ENCODE assay signal across 24 cellular contexts in genomic region chr21:15842565-15842880, GRCh38.
DNase-seq lines count a peak whose midpoint lies in the region; ATAC-seq, FAIRE-seq and TF ChIP-seq lines count a peak whose summit lies in the region.
"Had no signal": no experiment of that assay in that cellular context is flagged by ENCODE, and none has a peak within 500 bp of the region (broad histone marks: within the 10 kb centered on the region; RNA-seq: fewer than 3 reads in every experiment).

No MANE protein-coding gene starts in this region.

- intact Hi-C loops in endothelial cell of umbilical vein (cut with micrococcal nuclease) (loop anchor here (10.0 kb wide), 1 partner anchor 778 kb away; the partner anchor contains the start of gene NRIP1), body of pancreas (cut with DNase I) (no loop called here)

- no peak overlapping the region for H2BK12ac ChIP-seq in H9 (ENCODE audit: insufficient read length, low read depth, low read length)

- H2BK5ac ChIP-seq in H9 (ENCODE audit: insufficient read length, low read length) = no peak overlapping the region

- CTCF ChIA-PET in endothelial cell of umbilical vein (lab: Charles Lee) = interaction anchor here (0.6 to 1.2 kb wide), 2 partner anchors 22 to 1459 kb away, joined by 3 read pairs; partner anchors contain the start of gene HSPA13

- no peak overlapping the region for H2BK20ac ChIP-seq in H9 (ENCODE audit: low read depth, low read length, poor library complexity, severe bottlenecking)

- dilution Hi-C loops in endothelial cell of umbilical vein (cut with MboI; ENCODE audit: extremely low pct_ligation_motif_present, low sequenced_read_pairs) = no loop called here

- H2AFZ ChIP-seq in endothelial cell of umbilical vein (ENCODE audit: low read depth, low read length) (no peak overlapping the region), H9 (ENCODE audit: low read length) (no peak overlapping the region)

- H3K9me3 ChIP-seq in SK-N-MC (ENCODE audit: low read depth, low read length) = no peaks in the 10 kb centered on the region
- no peaks in the 10 kb centered on the region for H3K9me3 ChIP-seq in endothelial cell of umbilical vein (replicated peaks; ENCODE audit: control insufficient read depth, insufficient read depth, low read length)
- H3K9me3 ChIP-seq in body of pancreas = no peaks in the 10 kb centered on the region
- no peaks in the 10 kb centered on the region for H3K9me3 ChIP-seq in H9 (ENCODE audit: control insufficient read depth, low read depth, low read length)
- H3K9me3 ChIP-seq: A549 had no signal

- H3K79me2 ChIP-seq in endothelial cell of umbilical vein (ENCODE audit: control insufficient read depth, insufficient read depth, low read length) (peaks cover 2% of the 10 kb centered on the region), H9 (ENCODE audit: insufficient read depth, low read length) (no peaks in the 10 kb centered on the region)

- no peak for TF ChIP-seq POLR2A in H54 (IDR thresholded peaks at IDR 0.05; ENCODE audit: low read depth, low read length)
- TF ChIP-seq POLR2A in endothelial cell of umbilical vein (IDR thresholded peaks at IDR 0.05; ENCODE audit: low read depth, low read length) = no peak
- no peak for TF ChIP-seq POLR2A in body of pancreas (IDR thresholded peaks at IDR 0.05)

- no peak overlapping the region for H4K8ac ChIP-seq in H9 (replicated peaks; ENCODE audit: insufficient read length, low read depth, low read length)

- H3K4me2 ChIP-seq in endothelial cell of umbilical vein (ENCODE audit: insufficient read depth, low read length) = no peak overlapping the region
- no peak overlapping the region for H3K4me2 ChIP-seq in H9 (ENCODE audit: insufficient read depth, insufficient read length, low read length)
- H3K4me2 ChIP-seq: A549, KMS-11 had no signal

- H3K9me3 Mint-ChIP-seq in mesothelial cell of epicardium (no peaks in the 10 kb centered on the region), H9 (no peaks in the 10 kb centered on the region)
- H3K9me3 Mint-ChIP-seq: CD14-positive monocyte; CD8-positive, alpha-beta memory T cell; IgD-negative memory B cell had no signal

- H4K91ac ChIP-seq in H9 (ENCODE audit: insufficient read length, low read depth, low read length) = no peak overlapping the region

- H3K56ac ChIP-seq in H9 (ENCODE audit: insufficient read length, low read depth, low read length) = no peak overlapping the region

- H3K4me1 ChIP-seq in endothelial cell of umbilical vein (ENCODE audit: control insufficient read depth, extremely low read depth, insufficient read depth, low read length) (peaks cover 29% of the 10 kb centered on the region), body of pancreas (no peaks in the 10 kb centered on the region), H9 (ENCODE audit: insufficient read depth, low read length) (no peaks in the 10 kb centered on the region)

- H3K27me3 Mint-ChIP-seq in mesothelial cell of epicardium (ENCODE audit: low read depth) (no peaks in the 10 kb centered on the region), H9 (ENCODE audit: low read depth) (no peaks in the 10 kb centered on the region)
- H3K27me3 Mint-ChIP-seq: B cell; CD8-positive, alpha-beta memory T cell; IgD-negative memory B cell had no signal

- POLR2A ChIA-PET in endothelial cell of umbilical vein (lab: Charles Lee) = no interaction called here

- H3K9ac ChIP-seq in SK-N-MC (ENCODE audit: insufficient read length) = peak overlapping the region; percentile 7
- H3K9ac ChIP-seq in endothelial cell of umbilical vein (replicated peaks; ENCODE audit: extremely low read depth, insufficient read depth, low read length) = no peak overlapping the region
- H3K9ac ChIP-seq in H9 (ENCODE audit: extremely low read depth, insufficient read length, low read length) = no peak overlapping the region
- H3K9ac ChIP-seq: KMS-11 had no signal

- H3K27ac ChIP-seq in SK-N-MC (peak overlapping the region; percentile 76), endothelial cell of umbilical vein (ENCODE audit: insufficient read depth, low read depth, low read length) (peak overlapping the region; percentile 33), body of pancreas (no peak overlapping the region), H9 (ENCODE audit: insufficient read length, low read depth, low read length) (no peak overlapping the region)
- H3K27ac ChIP-seq: A549, KMS-11 had no signal

- H3K23me2 ChIP-seq in H9 (ENCODE audit: insufficient read length, low read depth, low read length, poor library complexity, severe bottlenecking) = no peaks in the 10 kb centered on the region

- H2BK120ac ChIP-seq in H9 (ENCODE audit: low read depth, low read length, poor library complexity, severe bottlenecking) = no peak overlapping the region

- H3K36me3 ChIP-seq in SK-N-MC (ENCODE audit: insufficient read depth, low read length) (peaks cover 6% of the 10 kb centered on the region; the same call in 1 of the 2 replicates), endothelial cell of umbilical vein (ENCODE audit: control insufficient read depth in 2 of 2, extremely low read depth in 1 of 2, insufficient read depth in 2 of 2, low read length in 2 of 2) (peaks cover 0 to 9% of the 10 kb centered on the region in 2 experiments), body of pancreas (replicated peaks in 1 of 2; ENCODE audit: insufficient read depth in 1 of 2, low read depth in 2 of 2) (peaks cover 0 to 3% of the 10 kb centered on the region in 2 donors)

- FAIRE-seq in H54 (lab: Jason Lieb, UNC) (peak; percentile 15), endothelial cell of umbilical vein (lab: Jason Lieb, UNC) (no peak)
- FAIRE-seq: A549, GM12891, H1 had no signal

- no peak for ATAC-seq in body of pancreas
- ATAC-seq: A549 had no signal

- H3K4me3 ChIP-seq in SK-N-MC (peak overlapping the region; percentile 53), endothelial cell of umbilical vein (replicated peaks in 1 of 3; ENCODE audit: insufficient read depth in 1 of 3, low read depth in 1 of 3, low read length in 3 of 3) (no peak overlapping the region), body of pancreas (no peak overlapping the region)
- H3K4me3 ChIP-seq: A549 had no signal

- H3K27me3 ChIP-seq in endothelial cell of umbilical vein (ENCODE audit: control insufficient read depth in 2 of 2, insufficient read depth in 2 of 2, low read length in 2 of 2) (no peaks in the 10 kb centered on the region), body of pancreas (no peaks in the 10 kb centered on the region), H9 (ENCODE audit: insufficient read depth, low read length) (no peaks in the 10 kb centered on the region)

- no peak overlapping the region for H4K5ac ChIP-seq in H9 (ENCODE audit: insufficient read length, low read depth, low read length)

- H3K4me3 Mint-ChIP-seq in mesothelial cell of epicardium (no peak overlapping the region), H9 (no peak overlapping the region)
- H3K4me3 Mint-ChIP-seq: B cell; CD14-positive monocyte; CD8-positive, alpha-beta memory T cell; IgD-negative memory B cell had no signal

- DNase-seq in H54 (ENCODE audit: insufficient read length, low spot score) (no peak), SK-N-MC (ENCODE audit: low read depth, low spot score) (no peak), endothelial cell of umbilical vein (ENCODE audit: low read depth, low spot score) (no peak), mesothelial cell of epicardium (ENCODE audit: low spot score in 2 of 2, unreplicated experiment in 2 of 2) (no peak), amygdala (lab: John Stamatoyannopoulos, UW) (no peak), body of pancreas (no peak), H9 (no peak), A172 (ENCODE audit: low spot score) (no peak)
- DNase-seq: CD8-positive, alpha-beta memory T cell; DMS 273 treated with DMSO at 0.1 percent for 48 hours; GF-D8; MM.1S; NCI-H1417; NCI-H1694; NCI-H2029 treated with DMSO at 0.1 percent for 48 hours; NCI-H446 treated with DMSO at 0.1 percent for 48 hours; NCI-H526 had no signal

- no peak overlapping the region for H2BK15ac ChIP-seq in H9 (ENCODE audit: low read depth, low read length)

- TF ChIP-seq CTCF in endothelial cell of umbilical vein (IDR thresholded peaks at IDR 0.05; ENCODE audit: extremely low read depth in 1 of 2, insufficient read depth in 1 of 2, low read depth in 1 of 2, low read length in 2 of 2) = no peak
- TF ChIP-seq CTCF in mesothelial cell of epicardium (IDR thresholded peaks at IDR 0.05; ENCODE audit: unreplicated experiment) = no peak
- TF ChIP-seq CTCF in body of pancreas (IDR thresholded peaks at IDR 0.05) = no peak
- TF ChIP-seq CTCF in H9 (conservative IDR thresholded peaks at IDR 0.05) = no peak

- H3K79me1 ChIP-seq in H9 (ENCODE audit: insufficient read depth, low read depth, low read length, poor library complexity, severe bottlenecking) = no peaks in the 10 kb centered on the region

- no peak overlapping the region for H3K14ac ChIP-seq in H9 (ENCODE audit: insufficient read depth, low read length)

- no peak overlapping the region for H2AK5ac ChIP-seq in H9 (ENCODE audit: insufficient read length, low read length)

- WGBS in body of pancreas, 2 donors = 85 to 98% methylated on average over 2 of the region's 2 CpGs
- no CpG with 5 or more reads among the region's 2 CpGs for WGBS in H9 (ENCODE audit: extremely low coverage, insufficient read length, low lambda C conversion rate)

- H3K9me1 ChIP-seq in endothelial cell of umbilical vein (replicated peaks; ENCODE audit: control insufficient read depth, extremely low read depth, insufficient read depth, low read length) = no peaks in the 10 kb centered on the region

- no peak overlapping the region for H3K23ac ChIP-seq in H9 (ENCODE audit: insufficient read length, low read depth, low read length)

- BruUV-seq in endothelial cell of umbilical vein (replicated peaks; lab: Mats Ljungman, UMichigan) = no TSS peak

- no peak overlapping the region for H3T11ph ChIP-seq in H9 (ENCODE audit: low read length)

- H3K27ac Mint-ChIP-seq in mesothelial cell of epicardium (peak overlapping the region; percentile 34), H9 (no peak overlapping the region)
- H3K27ac Mint-ChIP-seq: B cell; CD8-positive, alpha-beta memory T cell; IgD-negative memory B cell had no signal

- H4K20me1 ChIP-seq in endothelial cell of umbilical vein (replicated peaks; ENCODE audit: control insufficient read depth, extremely low read depth, insufficient read depth, low read length) = no peaks in the 10 kb centered on the region
- H4K20me1 ChIP-seq in H9 (ENCODE audit: control insufficient read depth, insufficient read depth, insufficient read length) = no peaks in the 10 kb centered on the region

- H3K18ac ChIP-seq in H9 (ENCODE audit: insufficient read length, low read depth, low read length) = no peak overlapping the region

- H3K4me1 Mint-ChIP-seq in mesothelial cell of epicardium (peaks cover 6% of the 10 kb centered on the region), H9 (peaks cover 0 to 2% of the 10 kb centered on the region in 2 experiments; a peak in 1 of 4 replicates)
- H3K4me1 Mint-ChIP-seq: B cell, IgD-negative memory B cell had no signal

- no peak overlapping the region for H3K4ac ChIP-seq in H9 (ENCODE audit: low read depth, low read length)

- H3K36me3 Mint-ChIP-seq in mesothelial cell of epicardium = peaks cover 2% of the 10 kb centered on the region
- peaks cover 0 to 14% (median 0%) of the 10 kb centered on the region in 3 experiments; a peak in 2 of 7 replicates for H3K36me3 Mint-ChIP-seq in H9 (ENCODE audit: insufficient read depth in 1 of 3, low read depth in 3 of 3)

TF ChIP-seq in endothelial cell of umbilical vein, 7 proteins besides CTCF, POLR2A, EP300 and RAD21 (continues in another document):
- TF ChIP-seq MYC (IDR thresholded peaks at IDR 0.05; ENCODE audit: low read depth, low read length) (no peak), EZH2 (IDR thresholded peaks at IDR 0.05; ENCODE audit: borderline replicate concordance, low read depth, low read length, severe bottlenecking) (no peak)

Comparison
In these comparisons a context has a peak if more than half of its experiments do, and no peak if none do; other contexts are left out.
1. H3K27ac ChIP-seq: peak in SK-N-MC (single experiment) and endothelial cell of umbilical vein (single experiment); none in body of pancreas (0 of 4) and H9 (single experiment).